In the genomic region with DNA sequence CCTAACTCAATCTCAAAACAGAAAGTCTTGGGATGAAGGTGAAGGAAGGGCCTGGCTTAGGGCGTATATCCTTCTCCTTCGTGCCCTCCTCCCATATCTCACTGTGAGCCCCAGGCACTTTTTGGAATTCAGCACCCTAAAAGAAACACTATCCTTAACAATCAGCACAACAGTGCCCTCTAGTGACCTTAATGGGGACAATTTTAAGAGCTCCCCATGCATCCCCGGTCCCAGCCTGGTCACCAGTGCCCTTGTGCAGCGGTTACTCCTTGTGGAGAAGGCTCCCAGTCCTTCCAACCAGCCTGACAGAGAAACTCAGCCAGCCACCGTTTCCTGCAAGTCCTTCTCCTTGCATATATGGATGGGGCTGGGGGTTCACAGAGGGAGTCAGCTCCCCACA, we compare ENCODE assay signal across 8 cellular contexts. TPM values are rescaled to one million over a fixed set of nuclear protein-coding genes. Genes with fewer than 3 reads are reported as not detected.
DNase-seq lines count a peak whose midpoint lies in the region; ATAC-seq and TF ChIP-seq lines count a peak whose summit lies in the region.

No MANE protein-coding gene starts in this region.

- H3K27me3 Mint-ChIP-seq in endothelial cell (ENCODE audit: unreplicated experiment), result peaks cover 7% of the 10 kb centered on the region

- H3K36me3 ChIP-seq in osteoblast (ENCODE audit: insufficient read depth, low read length), result no peaks in the 10 kb centered on the region

- H3K4me1 Mint-ChIP-seq in endothelial cell (ENCODE audit: unreplicated experiment), result no peaks in the 10 kb centered on the region

- H3K27ac Mint-ChIP-seq in endothelial cell (ENCODE audit: unreplicated experiment), result no peak overlapping the region

- no peak for TF ChIP-seq CTCF in endothelial cell (IDR thresholded peaks at IDR 0.05; ENCODE audit: unreplicated experiment)
- TF ChIP-seq CTCF in osteoblast (IDR thresholded peaks at IDR 0.05; ENCODE audit: extremely low read depth, low read depth, low read length), result peak; percentile 58

- H2AFZ ChIP-seq in osteoblast (ENCODE audit: low read length), result no peak overlapping the region

- no peak overlapping the region for H3K4me3 Mint-ChIP-seq in endothelial cell (ENCODE audit: unreplicated experiment)

- H3K79me2 ChIP-seq in osteoblast (ENCODE audit: insufficient read depth, low read length), result no peaks in the 10 kb centered on the region

- no peaks in the 10 kb centered on the region for H3K9me3 Mint-ChIP-seq in endothelial cell (ENCODE audit: unreplicated experiment)

- no peak overlapping the region for H3K27ac ChIP-seq in osteoblast (ENCODE audit: low read depth, low read length)

- DNase-seq in SIG-M5 treated with dmso at 0.1 percent for 504 hours (lab: John Stamatoyannopoulos, UW; ENCODE audit: unreplicated experiment) (peak; percentile 7), SIG-M5 (lab: John Stamatoyannopoulos, UW) (no peak), HuH-7.5 (ENCODE audit: low spot score) (peak; percentile 32), SK-MEL-5 (ENCODE audit: low read depth, low spot score) (peak; percentile 56), endothelial cell (ENCODE audit: low spot score) (peak; percentile 21), osteoblast (ENCODE audit: insufficient read length, low spot score, missing footprints) (peak; percentile 95)
- DNase-seq in activated CD4-positive, CD25-positive, alpha-beta regulatory T cell treated with anti-CD3 and anti-CD28 coated beads, Interleukin-2, amount 50 U/mL, for 72 hours, result no peak

- no peaks in the 10 kb centered on the region for H3K4me1 ChIP-seq in osteoblast (ENCODE audit: insufficient read depth, low read length)

- in situ Hi-C loops in SK-MEL-5 (cut with HindIII; ENCODE audit: low pct_unique_long_range_greater_than_20kb, low sequenced_read_pairs), result no loop called here

- H3K9me3 ChIP-seq in osteoblast (ENCODE audit: low read depth, low read length), result no peaks in the 10 kb centered on the region

- no peak overlapping the region for H3K4me2 ChIP-seq in osteoblast (ENCODE audit: insufficient read depth, low read length)

- H3K36me3 Mint-ChIP-seq in endothelial cell (ENCODE audit: low read depth, unreplicated experiment), result peaks cover 5% of the 10 kb centered on the region

- no peaks in the 10 kb centered on the region for H4K20me1 ChIP-seq in osteoblast (ENCODE audit: insufficient read depth, low read length)

- peak; percentile 52 for ATAC-seq in GM19463 (IDR thresholded peaks at IDR 0.05; ENCODE audit: unreplicated experiment)

- H3K27me3 ChIP-seq in osteoblast (ENCODE audit: insufficient read depth, low read length), result peaks cover 5% of the 10 kb centered on the region

- H3K4me3 ChIP-seq in osteoblast (ENCODE audit: insufficient read depth, low read length), result no peak overlapping the region

RNA-seq across cellular contexts. Expression of a gene that starts 4.2 kb away (rescaled TPM):
- 0.03 TPM in 1 of 2 replicates, not detected in the other for total RNA-seq in SK-MEL-5 (2014; rRNA removed; shearing (Covaris generic))
- 0.04 TPM in 1 of 2 replicates, not detected in the other for polyA plus RNA-seq in SK-MEL-5 (2015; cell fraction: cytosol; rRNA removed)
- not detected in 2 replicates for polyA plus RNA-seq in SK-MEL-5 (2015; cell fraction: nucleus; rRNA removed)
- total RNA-seq in endothelial cell (ENCODE audit: unreplicated experiment) (4.0 TPM), osteoblast (1.4 and 2.4 TPM in 2 replicates)

Comparison
In these comparisons a context has a peak if more than half of its experiments do, and no peak if none do; other contexts are left out.
1. DNase-seq: peak in SIG-M5 treated with dmso at 0.1 percent for 504 hours (single experiment), HuH-7.5 (single experiment), SK-MEL-5 (single experiment), endothelial cell (single experiment) and osteoblast (single experiment); none in SIG-M5 (single experiment) and activated CD4-positive, CD25-positive, alpha-beta regulatory T cell treated with anti-CD3 and anti-CD28 coated beads, Interleukin-2, amount 50 U/mL, for 72 hours (single experiment).